ENCODE assay signal across 13 cellular contexts in genomic region chr2:11790228-11790627, GRCh38. TPM values are rescaled to one million over a fixed set of nuclear protein-coding genes. Genes with fewer than 3 reads are reported as not detected.
DNase-seq lines count a peak whose midpoint lies in the region; ATAC-seq and TF ChIP-seq lines count a peak whose summit lies in the region.
"Had no signal": no experiment of that assay in that cellular context is flagged by ENCODE, and none has a peak within 500 bp of the region (broad histone marks: within the 10 kb centered on the region; RNA-seq: fewer than 3 reads in every experiment).

No MANE protein-coding gene starts in this region.

- no peak for TF ChIP-seq POLR2A in thyroid gland (IDR thresholded peaks at IDR 0.05)

- DNase-seq in activated CD4-positive, alpha-beta memory T cell treated with anti-CD3 and anti-CD28 coated beads, Interleukin-2, amount 10 ng/mL, durations not matched to agents 7 days and 5 days, result peak; percentile 11
- DNase-seq in activated CD4-positive, alpha-beta memory T cell treated with anti-CD3 and anti-CD28 coated beads for 36 hours, result no peak
- peak; percentile 45 for DNase-seq in GM23248
- DNase-seq in coronary artery (ENCODE audit: low spot score), result peak; percentile 26
- DNase-seq in thyroid gland, result peak; percentile 41 to 47
- DNase-seq: 8988T; AML-193; CD4-positive, CD25-positive, alpha-beta regulatory T cell; EL; GDM1 had no signal

- in situ Hi-C loops in GM23248 (cut with MboI), result no loop called here

- H3K4me2 ChIP-seq in GM23248 (ENCODE audit: unreplicated experiment), result no peak overlapping the region
- H3K4me2 ChIP-seq: BLaER1 treated with 17β-estradiol and CSF1 and Interleukin-3, amounts not matched to agents 10 nM and 100 nM had no signal

- H3K27me3 Mint-ChIP-seq in activated CD4-positive, alpha-beta memory T cell treated with anti-CD3 and anti-CD28 coated beads, Interleukin-2, amount 10 ng/mL, durations not matched to agents 7 days and 5 days, result no peaks in the 10 kb centered on the region
- no peaks in the 10 kb centered on the region for H3K27me3 Mint-ChIP-seq in activated CD4-positive, alpha-beta memory T cell treated with anti-CD3 and anti-CD28 coated beads for 36 hours
- H3K27me3 Mint-ChIP-seq: CD4-positive, CD25-positive, alpha-beta regulatory T cell had no signal

- TF ChIP-seq CTCF in coronary artery (IDR thresholded peaks at IDR 0.05), result no peak
- no peak for TF ChIP-seq CTCF in thyroid gland (IDR thresholded peaks at IDR 0.05)

- H3K9me3 ChIP-seq in GM23248 (ENCODE audit: low read depth) (no peaks in the 10 kb centered on the region), thyroid gland (no peaks in the 10 kb centered on the region)

- H3K27ac ChIP-seq in GM23248, result no peak overlapping the region
- no peak overlapping the region for H3K27ac ChIP-seq in coronary artery
- H3K27ac ChIP-seq in thyroid gland, result no peak overlapping the region
- H3K27ac ChIP-seq: BLaER1 treated with 17β-estradiol and CSF1 and Interleukin-3, amounts not matched to agents 10 nM and 100 nM had no signal

- POLR2A ChIA-PET in activated CD4-positive, alpha-beta memory T cell treated with anti-CD3 and anti-CD28 coated beads, Interleukin-2, amount 10 ng/mL, durations not matched to agents 7 days and 5 days (lab: Charles Lee), result no interaction called here
- POLR2A ChIA-PET in activated CD4-positive, alpha-beta memory T cell treated with anti-CD3 and anti-CD28 coated beads for 36 hours (lab: Charles Lee), result no interaction called here

- H3K9me3 Mint-ChIP-seq in activated CD4-positive, alpha-beta memory T cell treated with anti-CD3 and anti-CD28 coated beads, Interleukin-2, amount 10 ng/mL, durations not matched to agents 7 days and 5 days, result no peaks in the 10 kb centered on the region
- H3K9me3 Mint-ChIP-seq in activated CD4-positive, alpha-beta memory T cell treated with anti-CD3 and anti-CD28 coated beads for 36 hours, result no peaks in the 10 kb centered on the region
- H3K9me3 Mint-ChIP-seq: CD4-positive, CD25-positive, alpha-beta regulatory T cell had no signal

- H3K4me3 ChIP-seq in GM23248, result no peak overlapping the region
- no peak overlapping the region for H3K4me3 ChIP-seq in coronary artery
- no peak overlapping the region for H3K4me3 ChIP-seq in thyroid gland (replicated peaks in 1 of 3)
- H3K4me3 ChIP-seq: BLaER1 treated with 17β-estradiol and CSF1 and Interleukin-3, amounts not matched to agents 10 nM and 100 nM had no signal

- no peak overlapping the region for H3K27ac Mint-ChIP-seq in activated CD4-positive, alpha-beta memory T cell treated with anti-CD3 and anti-CD28 coated beads, Interleukin-2, amount 10 ng/mL, durations not matched to agents 7 days and 5 days
- no peak overlapping the region for H3K27ac Mint-ChIP-seq in activated CD4-positive, alpha-beta memory T cell treated with anti-CD3 and anti-CD28 coated beads for 36 hours

- no peaks in the 10 kb centered on the region for H3K9me2 ChIP-seq in GM23248 (ENCODE audit: insufficient read depth)

- H3K36me3 ChIP-seq in GM23248 (ENCODE audit: low read depth) (peaks cover 25% of the 10 kb centered on the region), thyroid gland (peaks cover 48 to 62% of the 10 kb centered on the region in 2 donors)

- H3K4me1 ChIP-seq in GM23248 (ENCODE audit: insufficient read depth) (peaks cover 2% of the 10 kb centered on the region; the same call in 1 of the 2 replicates), thyroid gland (no peaks in the 10 kb centered on the region)
- H3K4me1 ChIP-seq: BLaER1 treated with 17β-estradiol and CSF1 and Interleukin-3, amounts not matched to agents 10 nM and 100 nM had no signal

- 91 to 93% methylated on average over 7 of the region's 7 CpGs for WGBS in GM23248 (ENCODE audit: low coverage in 1 of 2, low lambda C conversion rate in 2 of 2, missing lambda C conversion rate in 2 of 2), 2 experiments
- WGBS in thyroid gland, 2 donors, result 35 to 39% methylated on average over 7 of the region's 7 CpGs

- peaks cover 85% of the 10 kb centered on the region for H3K36me3 Mint-ChIP-seq in activated CD4-positive, alpha-beta memory T cell treated with anti-CD3 and anti-CD28 coated beads, Interleukin-2, amount 10 ng/mL, durations not matched to agents 7 days and 5 days (ENCODE audit: low read depth)
- H3K36me3 Mint-ChIP-seq in activated CD4-positive, alpha-beta memory T cell treated with anti-CD3 and anti-CD28 coated beads for 36 hours, result peaks cover 72% of the 10 kb centered on the region

- H3K27me3 ChIP-seq in GM23248 (replicated peaks; ENCODE audit: insufficient read depth) (no peaks in the 10 kb centered on the region), thyroid gland (no peaks in the 10 kb centered on the region)
- H3K27me3 ChIP-seq: BLaER1 treated with 17β-estradiol and CSF1 and Interleukin-3, amounts not matched to agents 10 nM and 100 nM had no signal

- no peak overlapping the region for H3K4me3 Mint-ChIP-seq in activated CD4-positive, alpha-beta memory T cell treated with anti-CD3 and anti-CD28 coated beads, Interleukin-2, amount 10 ng/mL, durations not matched to agents 7 days and 5 days
- no peak overlapping the region for H3K4me3 Mint-ChIP-seq in activated CD4-positive, alpha-beta memory T cell treated with anti-CD3 and anti-CD28 coated beads for 36 hours
- H3K4me3 Mint-ChIP-seq: CD4-positive, CD25-positive, alpha-beta regulatory T cell had no signal

- no peak overlapping the region for H2AFZ ChIP-seq in GM23248

- peaks cover 5% of the 10 kb centered on the region for H3K4me1 Mint-ChIP-seq in activated CD4-positive, alpha-beta memory T cell treated with anti-CD3 and anti-CD28 coated beads, Interleukin-2, amount 10 ng/mL, durations not matched to agents 7 days and 5 days
- H3K4me1 Mint-ChIP-seq in activated CD4-positive, alpha-beta memory T cell treated with anti-CD3 and anti-CD28 coated beads for 36 hours (ENCODE audit: low read depth), result peaks cover 3% of the 10 kb centered on the region

- no peak for ATAC-seq in GM21786 (IDR thresholded peaks at IDR 0.05; ENCODE audit: unreplicated experiment)
- no peak for ATAC-seq in HG03108 (IDR thresholded peaks at IDR 0.05; ENCODE audit: unreplicated experiment)

- intact Hi-C loops in activated CD4-positive, alpha-beta memory T cell treated with anti-CD3 and anti-CD28 coated beads for 36 hours (cut with micrococcal nuclease), result no loop called here
- intact Hi-C loops in thyroid gland (cut with DNase I), result no loop called here

- peaks cover 16% of the 10 kb centered on the region for H3F3A ChIP-seq in GM23248 (ENCODE audit: insufficient read depth)

- H3K9ac ChIP-seq in GM23248, result no peak overlapping the region
- H3K9ac ChIP-seq: BLaER1 treated with 17β-estradiol and CSF1 and Interleukin-3, amounts not matched to agents 10 nM and 100 nM had no signal

- H3K79me2 ChIP-seq in GM23248 (ENCODE audit: insufficient read depth), result no peaks in the 10 kb centered on the region

- CTCF ChIA-PET in activated CD4-positive, alpha-beta memory T cell treated with anti-CD3 and anti-CD28 coated beads, Interleukin-2, amount 10 ng/mL, durations not matched to agents 7 days and 5 days (lab: Charles Lee), result interaction anchor here (1.0 to 1.5 kb wide), 3 partner anchors 12 to 97 kb away, joined by 3 to 6 read pairs (median 3); no protein-coding TSS in a partner anchor
- CTCF ChIA-PET in activated CD4-positive, alpha-beta memory T cell treated with anti-CD3 and anti-CD28 coated beads for 36 hours (lab: Charles Lee), result interaction anchor here (1.1 to 1.7 kb wide), 2 partner anchors 11 to 102 kb away, joined by 4 to 9 read pairs; no protein-coding TSS in a partner anchor

- no peaks in the 10 kb centered on the region for H4K20me1 ChIP-seq in GM23248 (ENCODE audit: insufficient read depth)

RNA-seq across cellular contexts. Expression of gene LPIN1, which starts 43.8 kb away (rescaled TPM):
- total RNA-seq in activated CD4-positive, alpha-beta memory T cell treated with anti-CD3 and anti-CD28 coated beads, Interleukin-2, amount 10 ng/mL, durations not matched to agents 7 days and 5 days, result 10 to 100 TPM; 54.0 to 57.8 TPM
- 10 to 100 TPM; 41.1 to 48.0 TPM for total RNA-seq in activated CD4-positive, alpha-beta memory T cell treated with anti-CD3 and anti-CD28 coated beads for 36 hours
- 11.3 and 12.6 TPM in 2 replicates for total RNA-seq in GM23248 (2014; rRNA removed; shearing (Covaris generic))
- polyA plus RNA-seq in GM23248 (2016; fragmentation: Nextera tagmentation; extraction: Ambion mirVana), result 9.9 and 11.2 TPM in 2 replicates
- total RNA-seq in thyroid gland, result 10 to 100 TPM; 28.7 to 47.0 (median 39.6) TPM
